1 cellular context compared by ENCODE assay signal in the genomic region with DNA sequence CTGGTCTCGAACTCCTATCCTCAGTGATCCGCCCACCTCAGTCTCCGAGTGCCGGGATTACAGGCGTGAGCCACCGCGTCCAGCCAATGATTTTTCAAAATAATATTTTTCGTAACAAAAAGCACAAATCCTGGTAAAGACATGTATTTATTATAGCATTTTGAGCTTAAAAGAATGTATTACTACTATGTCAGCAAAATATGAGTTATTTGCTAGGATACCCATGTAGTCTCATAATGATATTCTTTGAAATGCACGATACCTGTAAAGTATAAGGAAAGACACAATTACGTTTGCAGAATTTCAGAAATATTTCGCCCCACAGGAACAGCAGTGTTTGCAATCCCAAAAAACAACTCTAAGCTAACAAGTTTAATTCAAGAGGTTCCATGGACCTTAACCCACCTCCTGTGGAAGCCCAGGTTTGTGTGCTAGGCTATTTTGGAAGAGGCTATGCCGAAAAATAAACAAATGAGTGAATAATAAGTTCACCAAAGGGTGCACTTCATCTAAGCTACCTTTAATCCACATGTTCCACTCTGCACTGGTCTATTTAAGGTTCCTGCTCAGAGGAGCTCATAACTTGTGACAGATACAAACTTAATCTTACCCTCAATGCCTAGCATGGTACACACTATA.
TF ChIP-seq lines count a peak whose summit lies in the region.

No MANE protein-coding gene starts in this region.

TF ChIP-seq in IMR-90, 13 proteins besides CTCF, POLR2A, EP300 and RAD21:
- peak; percentile 73 for TF ChIP-seq MAFK (IDR thresholded peaks at IDR 0.05; ENCODE audit: low read depth, low read length)
- no peak for TF ChIP-seq CHD1 (IDR thresholded peaks at IDR 0.05; ENCODE audit: low read depth, low read length)
- no peak for TF ChIP-seq MXI1 (IDR thresholded peaks at IDR 0.05; ENCODE audit: borderline replicate concordance, low read depth, low read length)
- TF ChIP-seq ELK1 (IDR thresholded peaks at IDR 0.05; ENCODE audit: borderline replicate concordance, low read depth, low read length) = no peak
- TF ChIP-seq, protein P1, sequence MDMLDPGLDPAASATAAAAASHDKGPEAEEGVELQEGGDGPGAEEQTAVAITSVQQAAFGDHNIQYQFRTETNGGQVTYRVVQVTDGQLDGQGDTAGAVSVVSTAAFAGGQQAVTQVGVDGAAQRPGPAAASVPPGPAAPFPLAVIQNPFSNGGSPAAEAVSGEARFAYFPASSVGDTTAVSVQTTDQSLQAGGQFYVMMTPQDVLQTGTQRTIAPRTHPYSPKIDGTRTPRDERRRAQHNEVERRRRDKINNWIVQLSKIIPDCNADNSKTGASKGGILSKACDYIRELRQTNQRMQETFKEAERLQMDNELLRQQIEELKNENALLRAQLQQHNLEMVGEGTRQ (IDR thresholded peaks at IDR 0.05; ENCODE audit: low read depth, low read length) = no peak
